In genomic region chrX:154819771-154820341, GRCh38 we compare ENCODE assay signal across 23 cellular contexts. TPM values are rescaled to one million over a fixed set of nuclear protein-coding genes. Genes with fewer than 3 reads are reported as not detected.
DNase-seq lines count a peak whose midpoint lies in the region; ATAC-seq and TF ChIP-seq lines count a peak whose summit lies in the region.
"Had no signal": no experiment of that assay in that cellular context is flagged by ENCODE, and none has a peak within 500 bp of the region (broad histone marks: within the 10 kb centered on the region; RNA-seq: fewer than 3 reads in every experiment).

No MANE protein-coding gene starts in this region.

- H2AFZ ChIP-seq in OCI-LY7 (ENCODE audit: low read length): peak overlapping the region; percentile 60
- H2AFZ ChIP-seq: hepatocyte, PC-9 had no signal

- H3K4me3 Mint-ChIP-seq in stimulated activated memory B cell treated with anti-CD40 and anti-IgM and Interleukin-4, amounts not matched to agents 10 μg/mL and 1 μg/mL and 100 μg/mL, for 72 hours: peak overlapping the region; percentile 44
- H3K4me3 Mint-ChIP-seq in naive thymus-derived CD8-positive, alpha-beta T cell: no peak overlapping the region
- H3K4me3 Mint-ChIP-seq: activated CD8-positive, alpha-beta T cell treated with anti-CD3 and anti-CD28 coated beads for 36 hours; activated T-cell treated with anti-CD3 and anti-CD28 coated beads, Interleukin-2, amount 50 U/mL, for 72 hours had no signal

- peak; percentile 65 for ATAC-seq in HG03175 (IDR thresholded peaks at IDR 0.05; ENCODE audit: unreplicated experiment)
- ATAC-seq in stimulated activated memory B cell treated with anti-CD40 and anti-IgM and Interleukin-4, amounts not matched to agents 10 μg/mL and 1 μg/mL and 100 μg/mL, for 72 hours: peak; percentile 96
- ATAC-seq in naive thymus-derived CD8-positive, alpha-beta T cell: no peak
- ATAC-seq: activated CD8-positive, alpha-beta T cell treated with anti-CD3 and anti-CD28 coated beads for 36 hours; activated T-cell treated with anti-CD3 and anti-CD28 coated beads, Interleukin-2, amount 50 U/mL, for 72 hours; left cardiac atrium had no signal

- no peaks in the 10 kb centered on the region for H3K9me3 Mint-ChIP-seq in stimulated activated memory B cell treated with anti-CD40 and anti-IgM and Interleukin-4, amounts not matched to agents 10 μg/mL and 1 μg/mL and 100 μg/mL, for 72 hours
- no peaks in the 10 kb centered on the region for H3K9me3 Mint-ChIP-seq in naive thymus-derived CD8-positive, alpha-beta T cell
- H3K9me3 Mint-ChIP-seq: activated CD8-positive, alpha-beta T cell treated with anti-CD3 and anti-CD28 coated beads for 36 hours; activated T-cell treated with anti-CD3 and anti-CD28 coated beads, Interleukin-2, amount 50 U/mL, for 72 hours had no signal

- H3K4me3 ChIP-seq in OCI-LY7 (ENCODE audit: low read depth, low read length, poor library complexity, severe bottlenecking): no peak overlapping the region
- H3K4me3 ChIP-seq: BLaER1 treated with 17β-estradiol and CSF1 and Interleukin-3, amounts not matched to agents 10 nM and 100 nM; cardiac muscle cell; esophagus squamous epithelium; hepatocyte; PC-9; sigmoid colon; SK-N-MC had no signal

- H3K9me2 ChIP-seq in OCI-LY7 (ENCODE audit: insufficient read depth, low read length): no peaks in the 10 kb centered on the region

- peaks cover 10% of the 10 kb centered on the region for H3K4me1 ChIP-seq in OCI-LY7 (ENCODE audit: insufficient read depth, low read length, poor library complexity, severe bottlenecking)
- H3K4me1 ChIP-seq: esophagus squamous epithelium, sigmoid colon had no signal

- POLR2A ChIA-PET in OCI-LY7 (lab: Charles Lee): no interaction called here
- POLR2A ChIA-PET in naive thymus-derived CD8-positive, alpha-beta T cell (lab: Charles Lee): no interaction called here

- no peaks in the 10 kb centered on the region for H3K36me3 ChIP-seq in OCI-LY7 (ENCODE audit: insufficient read depth, low read length)
- H3K36me3 ChIP-seq: BLaER1 treated with 17β-estradiol and CSF1 and Interleukin-3, amounts not matched to agents 10 nM and 100 nM; cardiac muscle cell; esophagus squamous epithelium; sigmoid colon had no signal

- intact Hi-C loops in OCI-LY7 (cut with micrococcal nuclease; ENCODE audit: unreplicated experiment): no loop called here

- peak overlapping the region; percentile 42 for H3K4me2 ChIP-seq in OCI-LY7 (ENCODE audit: low read length)
- H3K4me2 ChIP-seq: BLaER1 treated with 17β-estradiol and CSF1 and Interleukin-3, amounts not matched to agents 10 nM and 100 nM; hepatocyte; PC-9 had no signal

- no peak for TF ChIP-seq CTCF in OCI-LY7 (conservative IDR thresholded peaks at IDR 0.05; ENCODE audit: low read length)

- no TSS peak for BruUV-seq in OCI-LY7 (replicated peaks; lab: Mats Ljungman, UMichigan)

- H3K27ac ChIP-seq in OCI-LY7 (ENCODE audit: low read depth, low read length, poor library complexity, severe bottlenecking): no peak overlapping the region
- H3K27ac ChIP-seq: BLaER1 treated with 17β-estradiol and CSF1 and Interleukin-3, amounts not matched to agents 10 nM and 100 nM; cardiac muscle cell; esophagus squamous epithelium; hepatocyte; PC-9; sigmoid colon; SK-N-MC had no signal

- H3K79me2 ChIP-seq in OCI-LY7 (ENCODE audit: insufficient read depth, low read depth, low read length): no peaks in the 10 kb centered on the region
- H3K79me2 ChIP-seq: hepatocyte had no signal

- H4K20me1 ChIP-seq in OCI-LY7 (ENCODE audit: insufficient read depth, low read length): no peaks in the 10 kb centered on the region
- H4K20me1 ChIP-seq: BLaER1 treated with 17β-estradiol and CSF1 and Interleukin-3, amounts not matched to agents 10 nM and 100 nM had no signal

- peaks cover 25% of the 10 kb centered on the region for H3K4me1 Mint-ChIP-seq in stimulated activated memory B cell treated with anti-CD40 and anti-IgM and Interleukin-4, amounts not matched to agents 10 μg/mL and 1 μg/mL and 100 μg/mL, for 72 hours
- H3K4me1 Mint-ChIP-seq in naive thymus-derived CD8-positive, alpha-beta T cell: peaks cover 0 to 4% (median 0%) of the 10 kb centered on the region in 4 donors

- no peaks in the 10 kb centered on the region for H3K27me3 Mint-ChIP-seq in stimulated activated memory B cell treated with anti-CD40 and anti-IgM and Interleukin-4, amounts not matched to agents 10 μg/mL and 1 μg/mL and 100 μg/mL, for 72 hours
- H3K27me3 Mint-ChIP-seq in naive thymus-derived CD8-positive, alpha-beta T cell: no peaks in the 10 kb centered on the region
- H3K27me3 Mint-ChIP-seq: activated CD8-positive, alpha-beta T cell treated with anti-CD3 and anti-CD28 coated beads for 36 hours had no signal

- no peaks in the 10 kb centered on the region for H3K9me3 ChIP-seq in OCI-LY7 (ENCODE audit: low read length)
- H3K9me3 ChIP-seq: esophagus squamous epithelium, sigmoid colon had no signal

- peak overlapping the region; percentile 82 for H3K27ac Mint-ChIP-seq in stimulated activated memory B cell treated with anti-CD40 and anti-IgM and Interleukin-4, amounts not matched to agents 10 μg/mL and 1 μg/mL and 100 μg/mL, for 72 hours
- H3K27ac Mint-ChIP-seq in naive thymus-derived CD8-positive, alpha-beta T cell: no peak overlapping the region
- H3K27ac Mint-ChIP-seq: activated CD8-positive, alpha-beta T cell treated with anti-CD3 and anti-CD28 coated beads for 36 hours; activated T-cell treated with anti-CD3 and anti-CD28 coated beads, Interleukin-2, amount 50 U/mL, for 72 hours had no signal

- no peaks in the 10 kb centered on the region for H3K36me3 Mint-ChIP-seq in stimulated activated memory B cell treated with anti-CD40 and anti-IgM and Interleukin-4, amounts not matched to agents 10 μg/mL and 1 μg/mL and 100 μg/mL, for 72 hours
- no peaks in the 10 kb centered on the region for H3K36me3 Mint-ChIP-seq in naive thymus-derived CD8-positive, alpha-beta T cell

- peak; percentile 2 for DNase-seq in NCI-H1436 (lab: John Stamatoyannopoulos, UW)
- no peak for DNase-seq in NCI-H1436 treated with DMSO at 0.1 percent for 48 hours (lab: John Stamatoyannopoulos, UW)
- no peak for DNase-seq in OCI-LY7 (ENCODE audit: low spot score)
- no peak for DNase-seq in T-helper 1 cell
- no peak for DNase-seq in NK-92 treated with Interleukin-12 subunit alpha and Interleukin-12 subunit beta, amount 100 ng/mL, for 24 hours (lab: John Stamatoyannopoulos, UW)
- DNase-seq in naive thymus-derived CD8-positive, alpha-beta T cell: no peak
- DNase-seq: 8988T; activated CD8-positive, alpha-beta T cell treated with anti-CD3 and anti-CD28 coated beads for 36 hours; activated T-cell treated with anti-CD3 and anti-CD28 coated beads, Interleukin-2, amount 50 U/mL, for 72 hours; DMS53; esophagus squamous epithelium; left cardiac atrium; NCI-H446; PC-9; sigmoid colon; stimulated activated CD4-positive, alpha-beta T cell treated with anti-CD3 and anti-CD28 coated beads, Interleukin-2, amount 100 ng/mL, for 24 hours had no signal

- CTCF ChIA-PET in OCI-LY7 (lab: Charles Lee; ENCODE audit: unreplicated experiment): no interaction called here

RNA-seq across cellular contexts. Expression of gene MPP1, which starts 14.6 kb away (rescaled TPM):
- total RNA-seq in OCI-LY7 (2014; rRNA removed; shearing (Covaris generic)): 0.75 and 3.5 TPM in 2 replicates
- total RNA-seq in OCI-LY7 (2022): 1.2 and 2.6 TPM in 2 replicates
- total RNA-seq in naive thymus-derived CD8-positive, alpha-beta T cell: 10 to 100 TPM; 17.1 to 18.4 TPM
- 10 to 100 TPM; 10.6 to 18.9 (median 17.3) TPM for polyA plus RNA-seq in naive thymus-derived CD8-positive, alpha-beta T cell

RNA-seq across cellular contexts. Expression of gene SMIM9, which starts 14.6 kb away (rescaled TPM):
- total RNA-seq in OCI-LY7 (2014; rRNA removed; shearing (Covaris generic)): not detected in 2 replicates
- total RNA-seq in OCI-LY7 (2022): not detected in 2 replicates
- not detected for total RNA-seq in naive thymus-derived CD8-positive, alpha-beta T cell
- not detected for polyA plus RNA-seq in naive thymus-derived CD8-positive, alpha-beta T cell
- total RNA-seq: activated CD8-positive, alpha-beta T cell treated with anti-CD3 and anti-CD28 coated beads for 36 hours; activated T-cell treated with anti-CD3 and anti-CD28 coated beads, Interleukin-2, amount 50 U/mL, for 72 hours; cardiac muscle cell; esophagus squamous epithelium; hepatocyte; left cardiac atrium; mucosa of gallbladder; PC-9 had no signal
- polyA plus RNA-seq: cardiac muscle cell, hepatocyte, sigmoid colon had no signal

RNA-seq across cellular contexts. Expression of gene DKC1, which starts 57.2 kb away (rescaled TPM):
- total RNA-seq in OCI-LY7 (2014; rRNA removed; shearing (Covaris generic)): 67.7 and 93.3 TPM in 2 replicates
- total RNA-seq in OCI-LY7 (2022): 134 and 138 TPM in 2 replicates
- 10 to 100 TPM; 74.7 to 93.7 TPM for total RNA-seq in naive thymus-derived CD8-positive, alpha-beta T cell
- polyA plus RNA-seq in naive thymus-derived CD8-positive, alpha-beta T cell: 10 to 100 TPM; 38.6 to 56.5 (median 44.2) TPM

Comparison
In these comparisons a context has a peak if more than half of its experiments do, and no peak if none do; other contexts are left out.
1. ATAC-seq: peak in HG03175 (single experiment) and stimulated activated memory B cell treated with anti-CD40 and anti-IgM and Interleukin-4, amounts not matched to agents 10 μg/mL and 1 μg/mL and 100 μg/mL, for 72 hours (single experiment); none in naive thymus-derived CD8-positive, alpha-beta T cell (0 of 2).